Comparison of ENCODE assay signal across 16 cellular contexts in the genomic region with DNA sequence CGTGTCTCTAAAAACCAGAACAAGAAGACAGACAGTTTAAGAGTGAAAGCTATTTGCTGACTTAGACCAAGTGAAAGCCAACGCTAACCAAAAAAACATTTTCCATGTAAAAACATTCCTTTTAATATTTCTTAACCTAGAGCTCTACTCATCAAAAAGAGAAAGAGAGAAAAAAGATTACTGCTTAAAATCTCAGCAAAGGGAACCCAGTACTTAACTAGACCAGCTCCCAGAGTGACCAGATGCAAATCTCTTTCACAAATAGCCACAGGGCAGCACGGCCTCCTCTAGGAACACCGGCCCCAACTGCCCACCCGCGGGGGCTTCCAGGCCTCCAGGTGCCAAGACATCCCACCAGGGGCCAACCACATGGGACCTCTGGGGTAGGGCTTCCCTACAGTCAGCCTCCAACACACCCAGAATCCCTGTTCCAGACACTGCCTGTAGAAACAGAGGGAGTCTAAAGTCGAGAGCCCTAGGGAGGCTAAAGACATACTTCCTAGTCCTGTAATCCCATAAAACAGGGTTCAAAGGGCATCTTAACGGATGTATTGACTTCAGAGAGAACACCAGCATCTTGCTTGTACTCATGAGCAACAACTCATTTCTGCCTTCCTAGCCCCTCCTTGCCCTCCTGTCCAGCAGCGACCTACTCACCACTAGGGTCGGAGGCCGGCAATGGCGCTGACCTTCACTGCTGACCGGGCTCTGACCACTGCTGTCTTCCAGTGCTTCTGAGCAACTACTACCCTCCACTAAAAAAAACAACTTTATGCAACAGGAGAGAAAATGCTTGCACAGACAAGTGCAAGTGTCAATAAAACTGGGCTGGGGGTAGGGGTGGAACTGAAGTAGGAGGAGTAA. TPM values are rescaled to one million over a fixed set of nuclear protein-coding genes. Genes with fewer than 3 reads are reported as not detected.
DNase-seq lines count a peak whose midpoint lies in the region; ATAC-seq and TF ChIP-seq lines count a peak whose summit lies in the region.
"Had no signal": no experiment of that assay in that cellular context is flagged by ENCODE, and none has a peak within 500 bp of the region (broad histone marks: within the 10 kb centered on the region; RNA-seq: fewer than 3 reads in every experiment).

No MANE protein-coding gene starts in this region.

- no peak overlapping the region for H3K4me3 Mint-ChIP-seq in dendritic cell treated with granulocyte-macrophage colony-stimulating factor and Interleukin-4, amounts not matched to agents 40 ng/mL and 50 ng/mL, for 4 days
- no peak overlapping the region for H3K4me3 Mint-ChIP-seq in Calu3 (ENCODE audit: low read depth, unreplicated experiment)
- H3K4me3 Mint-ChIP-seq: activated CD8-positive, alpha-beta memory T cell treated with anti-CD3 and anti-CD28 coated beads, Interleukin-2, amount 10 ng/mL, durations not matched to agents 7 days and 5 days; activated naive CD4-positive, alpha-beta T cell treated with anti-CD3 and anti-CD28 coated beads, Interleukin-2, amount 50 U/mL, for 24 hours; CD14-positive monocyte; stimulated activated naive B cell treated with anti-CD40 and anti-IgM and Interleukin-4, amounts not matched to agents 10 μg/mL and 1 μg/mL and 100 μg/mL, for 72 hours had no signal

- H3K4me1 ChIP-seq in HEK293 (ENCODE audit: control insufficient read depth, insufficient read depth, low read length) (peaks cover 27% of the 10 kb centered on the region), left lung (peaks cover 11 to 51% of the 10 kb centered on the region in 2 donors)

- H3K4me1 Mint-ChIP-seq in dendritic cell treated with granulocyte-macrophage colony-stimulating factor and Interleukin-4, amounts not matched to agents 40 ng/mL and 50 ng/mL, for 4 days (ENCODE audit: low read depth): peaks cover 12% of the 10 kb centered on the region
- peaks cover 20% of the 10 kb centered on the region for H3K4me1 Mint-ChIP-seq in Calu3 (ENCODE audit: low read depth, unreplicated experiment)
- H3K4me1 Mint-ChIP-seq: activated CD8-positive, alpha-beta memory T cell treated with anti-CD3 and anti-CD28 coated beads, Interleukin-2, amount 10 ng/mL, durations not matched to agents 7 days and 5 days had no signal

- H3K27ac Mint-ChIP-seq in dendritic cell treated with granulocyte-macrophage colony-stimulating factor and Interleukin-4, amounts not matched to agents 40 ng/mL and 50 ng/mL, for 4 days: peak overlapping the region; percentile 20
- H3K27ac Mint-ChIP-seq in Calu3 (ENCODE audit: unreplicated experiment): no peak overlapping the region
- H3K27ac Mint-ChIP-seq: activated CD8-positive, alpha-beta memory T cell treated with anti-CD3 and anti-CD28 coated beads, Interleukin-2, amount 10 ng/mL, durations not matched to agents 7 days and 5 days; activated naive CD4-positive, alpha-beta T cell treated with anti-CD3 and anti-CD28 coated beads, Interleukin-2, amount 50 U/mL, for 24 hours; stimulated activated naive B cell treated with anti-CD40 and anti-IgM and Interleukin-4, amounts not matched to agents 10 μg/mL and 1 μg/mL and 100 μg/mL, for 72 hours had no signal

- H3K27ac ChIP-seq in HEK293 (ENCODE audit: extremely low read depth, low read depth, low read length) (no peak overlapping the region), left lung (peak overlapping the region; percentile 50 to 77)

- DNase-seq in left lung (no peak), stromal cell of bone marrow (ENCODE audit: low read depth) (peak; percentile 45), Calu3 (no peak), NCI-H2029 (lab: John Stamatoyannopoulos, UW) (no peak), NCI-H1105 treated with DMSO at 0.1 percent for 48 hours (lab: John Stamatoyannopoulos, UW) (no peak)
- no peak for DNase-seq in central memory CD4-positive, alpha-beta T cell
- DNase-seq: activated CD8-positive, alpha-beta memory T cell treated with anti-CD3 and anti-CD28 coated beads, Interleukin-2, amount 10 ng/mL, durations not matched to agents 7 days and 5 days; NCI-H146; posterior cingulate gyrus; SIG-M5; stimulated activated CD4-positive, alpha-beta T cell treated with anti-CD3 and anti-CD28 coated beads, Interleukin-4, amount 100 ng/mL, for 24 hours; stimulated activated naive B cell treated with anti-CD40 and anti-IgM and Interleukin-4, amounts not matched to agents 10 μg/mL and 1 μg/mL and 100 μg/mL, for 72 hours had no signal

- intact Hi-C loops in dendritic cell treated with granulocyte-macrophage colony-stimulating factor and Interleukin-4, amounts not matched to agents 40 ng/mL and 50 ng/mL, for 4 days (cut with micrococcal nuclease): no loop called here
- intact Hi-C loops in left lung (cut with DNase I): no loop called here
- intact Hi-C loops in Calu3 (cut with micrococcal nuclease; ENCODE audit: unreplicated experiment): no loop called here

- H3K27me3 Mint-ChIP-seq in dendritic cell treated with granulocyte-macrophage colony-stimulating factor and Interleukin-4, amounts not matched to agents 40 ng/mL and 50 ng/mL, for 4 days: no peaks in the 10 kb centered on the region
- no peaks in the 10 kb centered on the region for H3K27me3 Mint-ChIP-seq in Calu3 (ENCODE audit: unreplicated experiment)
- H3K27me3 Mint-ChIP-seq: activated naive CD4-positive, alpha-beta T cell treated with anti-CD3 and anti-CD28 coated beads, Interleukin-2, amount 50 U/mL, for 24 hours had no signal

- peaks cover 4 to 12% of the 10 kb centered on the region in 2 experiments; a peak in 2 of 3 replicates for H3K36me3 ChIP-seq in HEK293 (ENCODE audit: control insufficient read depth in 2 of 2, insufficient read depth in 1 of 2, low read length in 2 of 2)
- peaks cover 0 to 6% of the 10 kb centered on the region in 2 donors for H3K36me3 ChIP-seq in left lung

- H3K4me3 ChIP-seq in HEK293 (ENCODE audit: low read depth, low read length) (no peak overlapping the region), left lung (no peak overlapping the region)

- no peaks in the 10 kb centered on the region for H3K9me3 Mint-ChIP-seq in dendritic cell treated with granulocyte-macrophage colony-stimulating factor and Interleukin-4, amounts not matched to agents 40 ng/mL and 50 ng/mL, for 4 days
- H3K9me3 Mint-ChIP-seq in Calu3 (ENCODE audit: low read depth, unreplicated experiment): no peaks in the 10 kb centered on the region
- H3K9me3 Mint-ChIP-seq: activated naive CD4-positive, alpha-beta T cell treated with anti-CD3 and anti-CD28 coated beads, Interleukin-2, amount 50 U/mL, for 24 hours; CD14-positive monocyte; stimulated activated naive B cell treated with anti-CD40 and anti-IgM and Interleukin-4, amounts not matched to agents 10 μg/mL and 1 μg/mL and 100 μg/mL, for 72 hours had no signal

- ATAC-seq in left lung: peak; percentile 14
- ATAC-seq: activated CD8-positive, alpha-beta memory T cell treated with anti-CD3 and anti-CD28 coated beads, Interleukin-2, amount 10 ng/mL, durations not matched to agents 7 days and 5 days; stimulated activated naive B cell treated with anti-CD40 and anti-IgM and Interleukin-4, amounts not matched to agents 10 μg/mL and 1 μg/mL and 100 μg/mL, for 72 hours had no signal

- TF ChIP-seq CTCF in HEK293 (tag by site-specific recombination; IDR thresholded peaks at IDR 0.05) (no peak), left lung (IDR thresholded peaks at IDR 0.05) (no peak), Calu3 (IDR thresholded peaks at IDR 0.05; ENCODE audit: unreplicated experiment) (no peak)

- CTCF ChIA-PET in HEK293 (lab: Yijun Ruan, JAX) (interaction anchor here (0.5 to 2.1 kb wide), 4 partner anchors 9 to 165 kb away, joined by 3 to 10 read pairs (median 4); no protein-coding TSS in a partner anchor), Calu3 (lab: Charles Lee) (interaction anchor here (1.2 kb wide), 1 partner anchor 15 kb away, joined by 3 read pairs; no protein-coding TSS in a partner anchor)

- no peaks in the 10 kb centered on the region for H3K9me3 ChIP-seq in HEK293 (ENCODE audit: control insufficient read depth, insufficient read depth, low read depth, low read length)
- H3K9me3 ChIP-seq in left lung: no peaks in the 10 kb centered on the region

- POLR2A ChIA-PET in HEK293 (lab: Yijun Ruan, JAX): no interaction called here

- H3K27me3 ChIP-seq in left lung: no peaks in the 10 kb centered on the region

- H3K36me3 Mint-ChIP-seq in dendritic cell treated with granulocyte-macrophage colony-stimulating factor and Interleukin-4, amounts not matched to agents 40 ng/mL and 50 ng/mL, for 4 days (ENCODE audit: low read depth): peaks cover 32% of the 10 kb centered on the region
- no peaks in the 10 kb centered on the region for H3K36me3 Mint-ChIP-seq in Calu3 (ENCODE audit: insufficient read depth, unreplicated experiment)
- H3K36me3 Mint-ChIP-seq: activated CD8-positive, alpha-beta memory T cell treated with anti-CD3 and anti-CD28 coated beads, Interleukin-2, amount 10 ng/mL, durations not matched to agents 7 days and 5 days had no signal

- no TSS peak for BruUV-seq in Calu3 (replicated peaks; lab: Mats Ljungman, UMichigan)

TF ChIP-seq in HEK293, 187 proteins besides CTCF, POLR2A, EP300 and RAD21:
- peak; percentile 47; the same call in 1 of the 2 replicates for TF ChIP-seq PRDM1 (tag by site-specific recombination; IDR thresholded peaks at IDR 0.05)
- TF ChIP-seq GLIS1 (tag by site-specific recombination; IDR thresholded peaks at IDR 0.05): peak; percentile 52
- TF ChIP-seq ZFP69B (tag by site-specific recombination; IDR thresholded peaks at IDR 0.05): no peak
- TF ChIP-seq ZIC2 (tag by site-specific recombination; IDR thresholded peaks at IDR 0.05): peak; percentile 81
- TF ChIP-seq BCL11A (tag by site-specific recombination; IDR thresholded peaks at IDR 0.05; ENCODE audit: low read depth): 0 out of 2 replicates have a peak, but pooled peaks have one; percentile 21
- no peak for TF ChIP-seq ZNF501 (tag by site-specific recombination; IDR thresholded peaks at IDR 0.05)

RNA-seq across cellular contexts. Expression of gene ZCCHC14, which starts 21.3 kb away (rescaled TPM):
- total RNA-seq in left lung (10 to 100 TPM; 23.4 to 24.1 TPM), Calu3 (2022) (41.3 and 45.4 TPM in 2 replicates)
